Comparison of ENCODE assay signal across 8 cellular contexts in genomic region chr2:69436594-69436936, GRCh38. TPM values are rescaled to one million over a fixed set of nuclear protein-coding genes. Genes with fewer than 3 reads are reported as not detected.
DNase-seq lines count a peak whose midpoint lies in the region; ATAC-seq and TF ChIP-seq lines count a peak whose summit lies in the region.

No MANE protein-coding gene starts in this region.

- H3K4me2 ChIP-seq in PC-3 (ENCODE audit: low read length), result peak overlapping the region; percentile 84
- peak overlapping the region; percentile 99 for H3K4me2 ChIP-seq in osteoblast (ENCODE audit: insufficient read depth, low read length)

- H3K4me1 Mint-ChIP-seq in endothelial cell (ENCODE audit: unreplicated experiment), result peaks cover 15% of the 10 kb centered on the region

- ATAC-seq in GM19023 (IDR thresholded peaks at IDR 0.05; ENCODE audit: unreplicated experiment) (peak; percentile 4), PC-3 (peak; percentile 6)

- BruUV-seq in PC-3 (replicated peaks; lab: Mats Ljungman, UMichigan), result no TSS peak

- H3K4me3 ChIP-seq in ACC112 (ENCODE audit: low read depth, low read length) (peak overlapping the region; percentile 99), PC-3 (ENCODE audit: low read length) (peak overlapping the region; percentile 88), osteoblast (ENCODE audit: insufficient read depth, low read length) (peak overlapping the region; percentile 84)

- H3K27me3 ChIP-seq in ACC112 (ENCODE audit: insufficient read depth, low read length) (no peaks in the 10 kb centered on the region), PC-3 (ENCODE audit: low read length) (no peaks in the 10 kb centered on the region), osteoblast (ENCODE audit: insufficient read depth, low read length) (no peaks in the 10 kb centered on the region)

- CTCF ChIA-PET in PC-3 (lab: Charles Lee), result interaction anchor here (0.6 to 1.1 kb wide), 3 partner anchors 47 to 383 kb away, joined by 3 to 4 read pairs (median 4); no protein-coding TSS in a partner anchor

- H3K36me3 ChIP-seq in ACC112 (ENCODE audit: insufficient read depth, low read length), result no peaks in the 10 kb centered on the region
- H3K36me3 ChIP-seq in PC-3 (ENCODE audit: low read depth, low read length), result no peaks in the 10 kb centered on the region
- no peaks in the 10 kb centered on the region for H3K36me3 ChIP-seq in osteoblast (ENCODE audit: insufficient read depth, low read length)

- POLR2A ChIA-PET in PC-3 (lab: Charles Lee; ENCODE audit: unreplicated experiment), result interaction anchor here (0.6 to 1.0 kb wide), 2 partner anchors 30 to 478 kb away, joined by 3 read pairs; no protein-coding TSS in a partner anchor

- no peaks in the 10 kb centered on the region for H3K9me3 Mint-ChIP-seq in endothelial cell (ENCODE audit: unreplicated experiment)

- H3K9me2 ChIP-seq in PC-3 (replicated peaks; ENCODE audit: low read length), result no peaks in the 10 kb centered on the region

- peak overlapping the region; percentile 96 for H3K4me3 Mint-ChIP-seq in endothelial cell (ENCODE audit: unreplicated experiment)

- peak overlapping the region; percentile 89 for H3K9ac ChIP-seq in PC-3 (ENCODE audit: low read length)

- peak overlapping the region; percentile 78 for H3K27ac ChIP-seq in ACC112 (ENCODE audit: low read depth, low read length)
- peak overlapping the region; percentile 67 for H3K27ac ChIP-seq in PC-3 (ENCODE audit: low read length)
- peak overlapping the region; percentile 99 for H3K27ac ChIP-seq in osteoblast (ENCODE audit: low read depth, low read length)

- H3F3A ChIP-seq in PC-3 (ENCODE audit: low read length, unreplicated experiment), result no peaks in the 10 kb centered on the region

- H3K79me2 ChIP-seq in ACC112 (ENCODE audit: control insufficient read depth, insufficient read depth, low read length, unreplicated experiment) (peaks cover 27% of the 10 kb centered on the region), PC-3 (ENCODE audit: low read length) (peaks cover 18% of the 10 kb centered on the region), osteoblast (ENCODE audit: insufficient read depth, low read length) (peaks cover 41% of the 10 kb centered on the region)

- no peaks in the 10 kb centered on the region for H4K20me1 ChIP-seq in PC-3 (ENCODE audit: low read length)
- no peaks in the 10 kb centered on the region for H4K20me1 ChIP-seq in osteoblast (ENCODE audit: insufficient read depth, low read length)

- intact Hi-C loops in PC-3 (cut with micrococcal nuclease) (loop anchor here (2.0 kb wide), 1 partner anchor 50 kb away; the partner anchor contains the start of gene GFPT1), posterior vena cava (cut with DNase I) (loop anchor here in 1 of 2 donors (2.0 kb wide), 1 partner anchor 76 kb away; no protein-coding TSS in a partner anchor)

- peaks cover 13% of the 10 kb centered on the region for H3K27me3 Mint-ChIP-seq in endothelial cell (ENCODE audit: unreplicated experiment)

- H3K36me3 Mint-ChIP-seq in endothelial cell (ENCODE audit: low read depth, unreplicated experiment), result peaks cover 21% of the 10 kb centered on the region

- DNase-seq in PC-3 (peak; percentile 20), endothelial cell (ENCODE audit: low spot score) (no peak), osteoblast (ENCODE audit: insufficient read length, low spot score, missing footprints) (peak; percentile 17), posterior vena cava (ENCODE audit: low spot score) (no peak), SHP77 treated with DMSO at 0.1 percent for 48 hours (lab: John Stamatoyannopoulos, UW) (no peak)
- no peak for DNase-seq in stimulated activated CD4-positive, alpha-beta T cell treated with anti-CD3 and anti-CD28 coated beads, Interleukin-4, amount 100 ng/mL, for 24 hours

- TF ChIP-seq CTCF in PC-3 (conservative IDR thresholded peaks at IDR 0.05; ENCODE audit: low read depth, low read length), result no peak; the same call in 1 of the 2 replicates
- TF ChIP-seq CTCF in endothelial cell (IDR thresholded peaks at IDR 0.05; ENCODE audit: unreplicated experiment), result no peak
- no peak for TF ChIP-seq CTCF in osteoblast (IDR thresholded peaks at IDR 0.05; ENCODE audit: extremely low read depth, low read depth, low read length)

- H3K4me1 ChIP-seq in ACC112 (ENCODE audit: control insufficient read depth, insufficient read depth, low read length, unreplicated experiment) (peaks cover 21% of the 10 kb centered on the region), PC-3 (ENCODE audit: insufficient read depth, low read length) (peaks cover 24% of the 10 kb centered on the region), osteoblast (ENCODE audit: insufficient read depth, low read length) (peaks cover 16% of the 10 kb centered on the region)

- H2AFZ ChIP-seq in ACC112 (ENCODE audit: low read length, unreplicated experiment) (peak overlapping the region; percentile 93), PC-3 (ENCODE audit: low read length) (peak overlapping the region; percentile 79), osteoblast (ENCODE audit: low read length) (peak overlapping the region; percentile 94)

- H3K27ac Mint-ChIP-seq in endothelial cell (ENCODE audit: unreplicated experiment), result peak overlapping the region; percentile 94

- H3K9me3 ChIP-seq in PC-3 (ENCODE audit: low read length) (no peaks in the 10 kb centered on the region), osteoblast (ENCODE audit: low read depth, low read length) (no peaks in the 10 kb centered on the region)

RNA-seq across cellular contexts. Expression of gene NFU1, which starts 0.7 kb away (rescaled TPM):
- total RNA-seq in PC-3 (2014; rRNA removed), result 38.8 and 45.6 TPM in 2 replicates
- 50.7 TPM for total RNA-seq in endothelial cell (ENCODE audit: unreplicated experiment)
- total RNA-seq in osteoblast, result 34.0 and 36.2 TPM in 2 replicates
- 10 to 100 TPM; 35.3 to 44.0 TPM for total RNA-seq in posterior vena cava

RNA-seq across cellular contexts. Expression of gene GFPT1, which starts 49.5 kb away (rescaled TPM):
- total RNA-seq in PC-3 (2014; rRNA removed) (18.4 and 20.7 TPM in 2 replicates), endothelial cell (ENCODE audit: unreplicated experiment) (52.8 TPM), osteoblast (53.9 and 64.4 TPM in 2 replicates), posterior vena cava (10 to 100 TPM; 45.6 to 75.8 TPM)

Comparison
In these comparisons a context has a peak if more than half of its experiments do, and no peak if none do; other contexts are left out.
1. DNase-seq: peak in PC-3 (single experiment) and osteoblast (single experiment); none in endothelial cell (single experiment), posterior vena cava (single experiment), stimulated activated CD4-positive, alpha-beta T cell treated with anti-CD3 and anti-CD28 coated beads, Interleukin-4, amount 100 ng/mL, for 24 hours (single experiment) and SHP77 treated with DMSO at 0.1 percent for 48 hours (single experiment).
2. Peak in every context shown above with its lines, with median percentiles within 50 percentile points of each other: H2AFZ ChIP-seq, H3K27ac ChIP-seq and H3K4me3 ChIP-seq.